In the genomic region with DNA sequence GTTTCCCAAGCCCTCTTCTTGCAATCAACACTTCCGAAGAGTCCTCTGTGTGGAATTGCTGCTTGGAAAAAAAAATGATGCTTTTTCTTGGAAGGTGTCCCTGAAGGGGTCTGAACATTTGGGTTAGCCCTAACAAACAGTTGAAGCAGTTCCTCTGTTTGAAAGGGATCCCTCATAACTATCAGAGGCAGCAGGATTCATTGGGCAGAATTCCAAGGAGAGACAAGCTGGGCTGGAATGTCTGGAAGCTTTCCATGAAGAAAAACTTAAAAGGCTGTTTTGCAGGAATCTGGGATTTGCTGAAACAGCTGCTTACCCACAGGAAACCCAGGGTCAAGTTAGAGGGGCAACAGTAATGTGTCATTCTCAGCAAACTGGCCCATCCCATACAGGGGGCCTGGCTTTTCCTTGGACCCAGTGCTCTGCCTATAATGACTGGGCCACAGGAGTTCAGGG, we compare ENCODE assay signal across 13 cellular contexts. TPM values are rescaled to one million over a fixed set of nuclear protein-coding genes. Genes with fewer than 3 reads are reported as not detected.
DNase-seq lines count a peak whose midpoint lies in the region; ATAC-seq and TF ChIP-seq lines count a peak whose summit lies in the region.
"Had no signal": no experiment of that assay in that cellular context is flagged by ENCODE, and none has a peak within 500 bp of the region (broad histone marks: within the 10 kb centered on the region; RNA-seq: fewer than 3 reads in every experiment).

No MANE protein-coding gene starts in this region.

- H2AK5ac ChIP-seq in H9 (ENCODE audit: insufficient read length, low read length): no peak overlapping the region

- no peak overlapping the region for H4K91ac ChIP-seq in H9 (ENCODE audit: insufficient read length, low read depth, low read length)

- TF ChIP-seq CTCF in AG10803 (conservative IDR thresholded peaks at IDR 0.05; ENCODE audit: low read length) (no peak), fibroblast of the aortic adventitia (IDR thresholded peaks at IDR 0.05; ENCODE audit: insufficient read depth, low read length) (no peak), H9 (conservative IDR thresholded peaks at IDR 0.05) (no peak)

- H3K27ac Mint-ChIP-seq in H9: 0 out of 7 replicates have a peak overlapping the region, but pooled peaks of 1 of the 3 experiments have one; percentile 75
- H3K27ac Mint-ChIP-seq in activated T-helper 1 cell treated with anti-CD3 and anti-CD28 coated beads, Interleukin-12 subunit alpha, Interleukin-12 subunit beta, Interleukin-2, Interleukin-4 antibody, amounts not matched to agents 30 ng/mL and 10 ng/mL and 1 ng/mL, durations not matched to agents 14 hours and 24 hours and 36 hours: no peak overlapping the region
- H3K27ac Mint-ChIP-seq: CD8-positive, alpha-beta T cell had no signal

- no peak overlapping the region for H3K4ac ChIP-seq in H9 (ENCODE audit: low read depth, low read length)

- no CpG with 5 or more reads among the region's 1 CpG for WGBS in H9 (ENCODE audit: extremely low coverage, insufficient read length, low lambda C conversion rate)

- H3K4me2 ChIP-seq in H9 (ENCODE audit: insufficient read depth, insufficient read length, low read length): no peak overlapping the region

- H3K56ac ChIP-seq in H9 (ENCODE audit: insufficient read length, low read depth, low read length): no peak overlapping the region

- H3K27ac ChIP-seq in H9 (ENCODE audit: insufficient read length, low read depth, low read length): no peak overlapping the region
- H3K27ac ChIP-seq: pancreas had no signal

- H3K4me3 Mint-ChIP-seq in H9: no peak overlapping the region
- H3K4me3 Mint-ChIP-seq in activated T-helper 1 cell treated with anti-CD3 and anti-CD28 coated beads, Interleukin-12 subunit alpha, Interleukin-12 subunit beta, Interleukin-2, Interleukin-4 antibody, amounts not matched to agents 30 ng/mL and 10 ng/mL and 1 ng/mL, durations not matched to agents 14 hours and 24 hours and 36 hours: no peak overlapping the region
- H3K4me3 Mint-ChIP-seq: CD8-positive, alpha-beta T cell had no signal

- no peak overlapping the region for H2BK15ac ChIP-seq in H9 (ENCODE audit: low read depth, low read length)

- H4K5ac ChIP-seq in H9 (ENCODE audit: insufficient read length, low read depth, low read length): no peak overlapping the region

- H4K8ac ChIP-seq in H9 (replicated peaks; ENCODE audit: insufficient read length, low read depth, low read length): no peak overlapping the region

- no peak overlapping the region for H2AFZ ChIP-seq in H9 (ENCODE audit: low read length)

- H3K4me1 ChIP-seq in H9 (ENCODE audit: insufficient read depth, low read length): peaks cover 2% of the 10 kb centered on the region; the same call in 1 of the 2 replicates
- H3K4me1 ChIP-seq: pancreas had no signal

- H3K79me2 ChIP-seq in H9 (ENCODE audit: insufficient read depth, low read length): no peaks in the 10 kb centered on the region

- DNase-seq in AG10803 (ENCODE audit: low read depth) (peak; percentile 59), RPMI7951 (ENCODE audit: low read depth) (peak; percentile 95), fibroblast of the aortic adventitia (ENCODE audit: low read depth) (peak; percentile 86), non-pigmented ciliary epithelial cell (ENCODE audit: low read depth) (peak; percentile 15), H9 (no peak), NCI-H146 (lab: John Stamatoyannopoulos, UW) (no peak)
- DNase-seq in activated T-helper 1 cell treated with anti-CD3 and anti-CD28 coated beads, Interleukin-12 subunit alpha, Interleukin-12 subunit beta, Interleukin-2, Interleukin-4 antibody, amounts not matched to agents 30 ng/mL and 10 ng/mL and 1 ng/mL, durations not matched to agents 14 hours and 24 hours and 36 hours (ENCODE audit: low spot score): no peak
- DNase-seq: activated CD4-positive, alpha-beta T cell treated with anti-CD3 and anti-CD28 coated beads, Interleukin-2, amount 50 U/mL, for 48 hours; anterior cingulate cortex; CD8-positive, alpha-beta T cell; NCI-H1930 had no signal

- peaks cover 5 to 10% of the 10 kb centered on the region in 2 experiments for H3K4me1 Mint-ChIP-seq in H9
- no peaks in the 10 kb centered on the region for H3K4me1 Mint-ChIP-seq in activated T-helper 1 cell treated with anti-CD3 and anti-CD28 coated beads, Interleukin-12 subunit alpha, Interleukin-12 subunit beta, Interleukin-2, Interleukin-4 antibody, amounts not matched to agents 30 ng/mL and 10 ng/mL and 1 ng/mL, durations not matched to agents 14 hours and 24 hours and 36 hours (ENCODE audit: low read depth)

- H2BK20ac ChIP-seq in H9 (ENCODE audit: low read depth, low read length, poor library complexity, severe bottlenecking): no peak overlapping the region

- H3K4me3 ChIP-seq in AG10803 (ENCODE audit: low read length) (no peak overlapping the region), fibroblast of the aortic adventitia (ENCODE audit: low read depth, low read length) (no peak overlapping the region)
- H3K4me3 ChIP-seq: pancreas had no signal

- H3K9me3 ChIP-seq in H9 (ENCODE audit: control insufficient read depth, low read depth, low read length): no peaks in the 10 kb centered on the region
- H3K9me3 ChIP-seq: pancreas had no signal

- no peak overlapping the region for H3K23ac ChIP-seq in H9 (ENCODE audit: insufficient read length, low read depth, low read length)

- intact Hi-C loops in activated T-helper 1 cell treated with anti-CD3 and anti-CD28 coated beads, Interleukin-12 subunit alpha, Interleukin-12 subunit beta, Interleukin-2, Interleukin-4 antibody, amounts not matched to agents 30 ng/mL and 10 ng/mL and 1 ng/mL, durations not matched to agents 14 hours and 24 hours and 36 hours (cut with micrococcal nuclease): no loop called here

- no peak for ATAC-seq in HG03571 (IDR thresholded peaks at IDR 0.05; ENCODE audit: unreplicated experiment)
- ATAC-seq: CD8-positive, alpha-beta T cell had no signal

- no peak overlapping the region for H3T11ph ChIP-seq in H9 (ENCODE audit: low read length)

- H3K27me3 ChIP-seq in H9 (ENCODE audit: insufficient read depth, low read length): no peaks in the 10 kb centered on the region; the same call in 1 of the 2 replicates
- H3K27me3 ChIP-seq: pancreas had no signal

- no peak overlapping the region for H3K14ac ChIP-seq in H9 (ENCODE audit: insufficient read depth, low read length)

- no peak overlapping the region for H2BK120ac ChIP-seq in H9 (ENCODE audit: low read depth, low read length, poor library complexity, severe bottlenecking)

- H3K27me3 Mint-ChIP-seq in H9 (ENCODE audit: low read depth): peaks cover 3% of the 10 kb centered on the region; the same call in 1 of the 2 replicates
- H3K27me3 Mint-ChIP-seq in activated T-helper 1 cell treated with anti-CD3 and anti-CD28 coated beads, Interleukin-12 subunit alpha, Interleukin-12 subunit beta, Interleukin-2, Interleukin-4 antibody, amounts not matched to agents 30 ng/mL and 10 ng/mL and 1 ng/mL, durations not matched to agents 14 hours and 24 hours and 36 hours (ENCODE audit: insufficient read depth): no peaks in the 10 kb centered on the region

- no peak overlapping the region for H3K18ac ChIP-seq in H9 (ENCODE audit: insufficient read length, low read depth, low read length)

- no peaks in the 10 kb centered on the region for H4K20me1 ChIP-seq in H9 (ENCODE audit: control insufficient read depth, insufficient read depth, insufficient read length)

- no peaks in the 10 kb centered on the region for H3K9me3 Mint-ChIP-seq in H9
- H3K9me3 Mint-ChIP-seq in activated T-helper 1 cell treated with anti-CD3 and anti-CD28 coated beads, Interleukin-12 subunit alpha, Interleukin-12 subunit beta, Interleukin-2, Interleukin-4 antibody, amounts not matched to agents 30 ng/mL and 10 ng/mL and 1 ng/mL, durations not matched to agents 14 hours and 24 hours and 36 hours: no peaks in the 10 kb centered on the region
- H3K9me3 Mint-ChIP-seq: CD8-positive, alpha-beta T cell had no signal

- H3K36me3 Mint-ChIP-seq in H9 (ENCODE audit: insufficient read depth in 1 of 3, low read depth in 3 of 3): no peaks in the 10 kb centered on the region
- H3K36me3 Mint-ChIP-seq in activated T-helper 1 cell treated with anti-CD3 and anti-CD28 coated beads, Interleukin-12 subunit alpha, Interleukin-12 subunit beta, Interleukin-2, Interleukin-4 antibody, amounts not matched to agents 30 ng/mL and 10 ng/mL and 1 ng/mL, durations not matched to agents 14 hours and 24 hours and 36 hours (ENCODE audit: low read depth): no peaks in the 10 kb centered on the region
- H3K36me3 Mint-ChIP-seq: CD8-positive, alpha-beta T cell had no signal

- no peaks in the 10 kb centered on the region for H3K23me2 ChIP-seq in H9 (ENCODE audit: insufficient read length, low read depth, low read length, poor library complexity, severe bottlenecking)

- no peaks in the 10 kb centered on the region for H3K79me1 ChIP-seq in H9 (ENCODE audit: insufficient read depth, low read depth, low read length, poor library complexity, severe bottlenecking)

- H3K9ac ChIP-seq in H9 (ENCODE audit: extremely low read depth, insufficient read length, low read length): no peak overlapping the region

- no peak overlapping the region for H2BK12ac ChIP-seq in H9 (ENCODE audit: insufficient read length, low read depth, low read length)

- no peak overlapping the region for H2BK5ac ChIP-seq in H9 (ENCODE audit: insufficient read length, low read length)

RNA-seq across cellular contexts. Expression of a gene that starts 3.2 kb away (rescaled TPM):
- total RNA-seq in RPMI7951 (2014; rRNA removed; shearing (Covaris generic)): 1.7 and 1.8 TPM in 2 replicates
- total RNA-seq in fibroblast of the aortic adventitia (ENCODE audit: low replicate concordance) (1.6 and 4.7 TPM in 2 replicates), H9 (2021) (1.7 TPM in 2 replicates)
- 1.2 TPM in 2 replicates for total RNA-seq in activated T-helper 1 cell treated with anti-CD3 and anti-CD28 coated beads, Interleukin-12 subunit alpha, Interleukin-12 subunit beta, Interleukin-2, Interleukin-4 antibody, amounts not matched to agents 30 ng/mL and 10 ng/mL and 1 ng/mL, durations not matched to agents 14 hours and 24 hours and 36 hours

Comparison
In these comparisons a context has a peak if more than half of its experiments do, and no peak if none do; other contexts are left out.
1. DNase-seq: peak in AG10803 (single experiment), RPMI7951 (single experiment), fibroblast of the aortic adventitia (single experiment) and non-pigmented ciliary epithelial cell (single experiment); none in H9 (single experiment), activated T-helper 1 cell treated with anti-CD3 and anti-CD28 coated beads, Interleukin-12 subunit alpha, Interleukin-12 subunit beta, Interleukin-2, Interleukin-4 antibody, amounts not matched to agents 30 ng/mL and 10 ng/mL and 1 ng/mL, durations not matched to agents 14 hours and 24 hours and 36 hours (single experiment) and NCI-H146 (single experiment).